In the genomic region with DNA sequence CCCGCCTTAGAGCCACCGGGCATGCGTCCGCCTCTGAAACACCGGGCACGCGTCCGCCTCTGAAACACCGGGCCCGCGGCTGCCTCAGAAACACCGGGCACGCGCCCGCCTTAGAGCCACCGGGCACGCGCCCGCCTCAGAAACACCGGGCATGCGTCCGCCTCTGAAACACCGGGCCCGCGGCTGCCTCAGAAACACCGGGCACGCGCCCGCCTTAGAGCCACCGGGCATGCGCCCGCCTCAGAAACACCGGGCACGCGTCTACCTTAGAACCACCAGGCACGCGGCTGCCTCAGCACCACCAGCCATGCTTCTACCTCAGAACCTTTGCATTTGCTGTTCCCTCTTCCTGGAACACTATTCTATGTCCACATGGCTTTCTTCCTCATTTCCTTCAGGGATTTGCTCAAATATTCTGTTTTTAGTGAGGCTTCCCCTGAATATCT, we compare ENCODE assay signal across 8 cellular contexts. TPM values are rescaled to one million over a fixed set of nuclear protein-coding genes. Genes with fewer than 3 reads are reported as not detected.
DNase-seq lines count a peak whose midpoint lies in the region; ATAC-seq and TF ChIP-seq lines count a peak whose summit lies in the region.
"Not testable (repeated sequence)": the region's sequence is repeated elsewhere in the genome, so short reads cannot be mapped to it uniquely, and the experiment has no call there.

No MANE protein-coding gene starts in this region.

- peak overlapping the region; percentile 69 for H3K4me3 ChIP-seq in DOHH2 (ENCODE audit: low read length)
- peak overlapping the region; percentile 48 for H3K4me3 ChIP-seq in HFF-Myc (replicated peaks; ENCODE audit: low read depth, low read length)
- H3K4me3 ChIP-seq in SU-DHL-6 (ENCODE audit: insufficient read depth, low read length, poor library complexity, severe bottlenecking): peak overlapping the region; percentile 49
- peak overlapping the region; percentile 57 to 65 for H3K4me3 ChIP-seq in neutrophil (ENCODE audit: low read depth in 1 of 2, low read length in 1 of 2)

- H3K79me2 ChIP-seq in DOHH2 (ENCODE audit: control insufficient read depth, low read length); SU-DHL-6 (ENCODE audit: insufficient read depth, low read length): not testable (repeated sequence)

- TF ChIP-seq CTCF in DOHH2 (IDR thresholded peaks at IDR 0.05; ENCODE audit: low read depth, low read length, poor library complexity, severe bottlenecking); HFF-Myc (IDR thresholded peaks at IDR 0.05; ENCODE audit: low read depth, low read length, missing control alignments); SU-DHL-6 (IDR thresholded peaks at IDR 0.05; ENCODE audit: insufficient read depth, low read length, poor library complexity, severe bottlenecking); neutrophil (IDR thresholded peaks at IDR 0.05): not testable (repeated sequence)

- H3K9me2 ChIP-seq in DOHH2 (replicated peaks; ENCODE audit: control insufficient read depth, low read length); SU-DHL-6 (replicated peaks; ENCODE audit: insufficient read depth, low read length): not testable (repeated sequence)

- H3F3A ChIP-seq in DOHH2 (ENCODE audit: control insufficient read depth, insufficient read depth): peaks cover 21% of the 10 kb centered on the region
- H3F3A ChIP-seq in SU-DHL-6 (ENCODE audit: insufficient read depth): not testable (repeated sequence)

- peak overlapping the region; percentile 99 for H2AFZ ChIP-seq in SU-DHL-6 (ENCODE audit: low read depth, low read length, severe bottlenecking)

- H3K27me3 ChIP-seq in DOHH2 (ENCODE audit: control insufficient read depth, low read length): peaks cover 25% of the 10 kb centered on the region
- not testable (repeated sequence) for H3K27me3 ChIP-seq in SU-DHL-6 (ENCODE audit: low read length)
- peaks cover 37% of the 10 kb centered on the region for H3K27me3 ChIP-seq in neutrophil

- H3K27ac Mint-ChIP-seq in activated naive CD4-positive, alpha-beta T cell treated with anti-CD3 and anti-CD28 coated beads, Interleukin-2, amount 50 U/mL, for 72 hours: peak overlapping the region; percentile 2 to 90
- peak overlapping the region; percentile 91 to 98 for H3K27ac Mint-ChIP-seq in stimulated activated naive CD8-positive, alpha-beta T cell treated with anti-CD3 and anti-CD28 coated beads, Interleukin-15, amount 100 ng/mL, for 72 hours

- peak; percentile 76 to 92 for ATAC-seq in activated naive CD4-positive, alpha-beta T cell treated with anti-CD3 and anti-CD28 coated beads, Interleukin-2, amount 50 U/mL, for 72 hours
- peak; percentile 80 for ATAC-seq in stimulated activated naive CD8-positive, alpha-beta T cell treated with anti-CD3 and anti-CD28 coated beads, Interleukin-15, amount 100 ng/mL, for 72 hours

- H3K4me2 ChIP-seq in DOHH2 (ENCODE audit: low read length) (peak overlapping the region; percentile 68), SU-DHL-6 (ENCODE audit: low read depth, low read length, poor library complexity, severe bottlenecking) (peak overlapping the region; percentile 79)

- H3K36me3 ChIP-seq in DOHH2 (ENCODE audit: control insufficient read depth, low read length); SU-DHL-6 (ENCODE audit: low read length); neutrophil: not testable (repeated sequence)

- peak overlapping the region; percentile 94 to 95 for H3K4me3 Mint-ChIP-seq in stimulated activated naive CD8-positive, alpha-beta T cell treated with anti-CD3 and anti-CD28 coated beads, Interleukin-15, amount 100 ng/mL, for 72 hours

- H3K4me1 Mint-ChIP-seq in stimulated activated naive CD8-positive, alpha-beta T cell treated with anti-CD3 and anti-CD28 coated beads, Interleukin-15, amount 100 ng/mL, for 72 hours: peaks cover 15% of the 10 kb centered on the region

- not testable (repeated sequence) for H3K4me1 ChIP-seq in DOHH2 (ENCODE audit: control insufficient read depth, low read length); neutrophil (ENCODE audit: control insufficient read depth in 1 of 2, insufficient read depth in 1 of 2, low read depth in 1 of 2, low read length in 1 of 2)

- H3K27ac ChIP-seq in DOHH2 (ENCODE audit: low read depth, low read length): peak overlapping the region; percentile 15
- not testable (repeated sequence) for H3K27ac ChIP-seq in SU-DHL-6 (ENCODE audit: low read depth, low read length)
- peak overlapping the region; percentile 69 for H3K27ac ChIP-seq in neutrophil

- not testable (repeated sequence) for H3K36me3 Mint-ChIP-seq in activated naive CD4-positive, alpha-beta T cell treated with anti-CD3 and anti-CD28 coated beads, Interleukin-2, amount 50 U/mL, for 72 hours

- not testable (repeated sequence) for DNase-seq in HFF-Myc (ENCODE audit: extremely low read depth, low read depth)
- DNase-seq in NCI-H1436 (lab: John Stamatoyannopoulos, UW) (peak; percentile 58), head of caudate nucleus (peak; percentile 29 to 84 (median 66))
- peak; percentile 52 to 79 for DNase-seq in activated naive CD4-positive, alpha-beta T cell treated with anti-CD3 and anti-CD28 coated beads, Interleukin-2, amount 50 U/mL, for 72 hours (ENCODE audit: low spot score in 2 of 2)
- peak; percentile 60 to 74 for DNase-seq in stimulated activated naive CD8-positive, alpha-beta T cell treated with anti-CD3 and anti-CD28 coated beads, Interleukin-15, amount 100 ng/mL, for 72 hours

- not testable (repeated sequence) for H3K27me3 Mint-ChIP-seq in stimulated activated naive CD8-positive, alpha-beta T cell treated with anti-CD3 and anti-CD28 coated beads, Interleukin-15, amount 100 ng/mL, for 72 hours

- not testable (repeated sequence) for H3K9me3 Mint-ChIP-seq in activated naive CD4-positive, alpha-beta T cell treated with anti-CD3 and anti-CD28 coated beads, Interleukin-2, amount 50 U/mL, for 72 hours; stimulated activated naive CD8-positive, alpha-beta T cell treated with anti-CD3 and anti-CD28 coated beads, Interleukin-15, amount 100 ng/mL, for 72 hours

- H3K9ac ChIP-seq in SU-DHL-6 (ENCODE audit: low read length): peak overlapping the region; percentile 56

- not testable (repeated sequence) for H4K20me1 ChIP-seq in DOHH2 (ENCODE audit: control insufficient read depth, insufficient read depth, low read depth, low read length); SU-DHL-6 (ENCODE audit: low read depth, low read length)

- not testable (repeated sequence) for H3K9me3 ChIP-seq in DOHH2 (ENCODE audit: control insufficient read depth, insufficient read depth, low read length); SU-DHL-6 (ENCODE audit: insufficient read depth, low read length); neutrophil

- intact Hi-C loops in head of caudate nucleus (cut with DNase I): not testable (repeated sequence)

RNA-seq across cellular contexts. Expression of gene IFRD1, which starts 58.4 kb away (rescaled TPM):
- total RNA-seq in activated naive CD4-positive, alpha-beta T cell treated with anti-CD3 and anti-CD28 coated beads, Interleukin-2, amount 50 U/mL, for 72 hours: 10 to 100 TPM; 67.6 to 85.2 TPM
